In genomic region chr11:66003291-66003690, GRCh38 we compare ENCODE assay signal across 9 cellular contexts. TPM values are rescaled to one million over a fixed set of nuclear protein-coding genes. Genes with fewer than 3 reads are reported as not detected.
DNase-seq lines count a peak whose midpoint lies in the region; ATAC-seq, FAIRE-seq and TF ChIP-seq lines count a peak whose summit lies in the region.
"Had no signal": no experiment of that assay in that cellular context is flagged by ENCODE, and none has a peak within 500 bp of the region (broad histone marks: within the 10 kb centered on the region; RNA-seq: fewer than 3 reads in every experiment).

No MANE protein-coding gene starts in this region.

- peaks cover 22 to 28% of the 10 kb centered on the region in 2 donors for H3K36me3 ChIP-seq in kidney (ENCODE audit: control insufficient read depth in 1 of 2, insufficient read depth in 2 of 2, low read length in 2 of 2)

- H3K27ac ChIP-seq in kidney (ENCODE audit: low read depth in 2 of 2, low read length in 2 of 2) = peak overlapping the region in 1 of 2 donors; percentile 99
- peak overlapping the region; percentile 95 for H3K27ac ChIP-seq in temporal lobe (ENCODE audit: low read depth, low read length)

- H3K27ac Mint-ChIP-seq in activated CD4-positive, alpha-beta T cell treated with anti-CD3 and anti-CD28 coated beads, Interleukin-2, amount 10 ng/mL, durations not matched to agents 7 days and 5 days = peak overlapping the region; percentile 98
- H3K27ac Mint-ChIP-seq in activated naive CD8-positive, alpha-beta T cell treated with anti-CD3 and anti-CD28 coated beads for 36 hours = peak overlapping the region; percentile 89

- H3K36me3 Mint-ChIP-seq in activated CD4-positive, alpha-beta T cell treated with anti-CD3 and anti-CD28 coated beads, Interleukin-2, amount 10 ng/mL, durations not matched to agents 7 days and 5 days (ENCODE audit: low read depth) = peaks cover 38% of the 10 kb centered on the region
- peaks cover 54% of the 10 kb centered on the region for H3K36me3 Mint-ChIP-seq in activated naive CD8-positive, alpha-beta T cell treated with anti-CD3 and anti-CD28 coated beads for 36 hours

- H3K4me1 ChIP-seq in kidney (ENCODE audit: control insufficient read depth in 1 of 2, insufficient read depth in 1 of 2, low read depth in 1 of 2, low read length in 2 of 2) = peaks cover 0 to 10% of the 10 kb centered on the region in 2 donors

- no peak for ATAC-seq in GM18519 (IDR thresholded peaks at IDR 0.05; ENCODE audit: low FRiP score, unreplicated experiment)
- ATAC-seq in HG03469 (IDR thresholded peaks at IDR 0.05; ENCODE audit: unreplicated experiment) = no peak

- POLR2A ChIA-PET in activated CD4-positive, alpha-beta T cell treated with anti-CD3 and anti-CD28 coated beads, Interleukin-2, amount 10 ng/mL, durations not matched to agents 7 days and 5 days (lab: Charles Lee) = no interaction called here

- H3K4me3 Mint-ChIP-seq in activated CD4-positive, alpha-beta T cell treated with anti-CD3 and anti-CD28 coated beads, Interleukin-2, amount 10 ng/mL, durations not matched to agents 7 days and 5 days = peak overlapping the region; percentile 96
- peak overlapping the region; percentile 100 for H3K4me3 Mint-ChIP-seq in activated naive CD8-positive, alpha-beta T cell treated with anti-CD3 and anti-CD28 coated beads for 36 hours

- intact Hi-C loops in kidney (cut with DNase I) = no loop called here

- CTCF ChIA-PET in activated CD4-positive, alpha-beta T cell treated with anti-CD3 and anti-CD28 coated beads, Interleukin-2, amount 10 ng/mL, durations not matched to agents 7 days and 5 days (lab: Charles Lee) = interaction anchor here (1.1 to 1.5 kb wide), 6 partner anchors 11 to 223 kb away, joined by 3 to 13 read pairs (median 5); partner anchors contain the start of genes CCDC85B, FIBP and MUS81

- no peaks in the 10 kb centered on the region for H3K9me3 Mint-ChIP-seq in activated CD4-positive, alpha-beta T cell treated with anti-CD3 and anti-CD28 coated beads, Interleukin-2, amount 10 ng/mL, durations not matched to agents 7 days and 5 days
- H3K9me3 Mint-ChIP-seq in activated naive CD8-positive, alpha-beta T cell treated with anti-CD3 and anti-CD28 coated beads for 36 hours = no peaks in the 10 kb centered on the region

- FAIRE-seq in kidney (lab: Jason Lieb, UNC) = no peak

- no peaks in the 10 kb centered on the region for H3K9me3 ChIP-seq in kidney (ENCODE audit: control insufficient read depth in 1 of 2, low read length in 2 of 2)

- H3K4me1 Mint-ChIP-seq in activated CD4-positive, alpha-beta T cell treated with anti-CD3 and anti-CD28 coated beads, Interleukin-2, amount 10 ng/mL, durations not matched to agents 7 days and 5 days = peaks cover 36% of the 10 kb centered on the region
- peaks cover 39% of the 10 kb centered on the region for H3K4me1 Mint-ChIP-seq in activated naive CD8-positive, alpha-beta T cell treated with anti-CD3 and anti-CD28 coated beads for 36 hours

- H3K4me3 ChIP-seq in kidney (ENCODE audit: low read length in 2 of 2) = peak overlapping the region; percentile 97 to 100

- no peaks in the 10 kb centered on the region for H3K27me3 Mint-ChIP-seq in activated CD4-positive, alpha-beta T cell treated with anti-CD3 and anti-CD28 coated beads, Interleukin-2, amount 10 ng/mL, durations not matched to agents 7 days and 5 days
- no peaks in the 10 kb centered on the region for H3K27me3 Mint-ChIP-seq in activated naive CD8-positive, alpha-beta T cell treated with anti-CD3 and anti-CD28 coated beads for 36 hours

- TF ChIP-seq CTCF in kidney (IDR thresholded peaks at IDR 0.05; ENCODE audit: borderline replicate concordance, extremely low read depth, insufficient read depth) = no peak

- peak overlapping the region; percentile 61 to 64 for H3K9ac ChIP-seq in kidney (ENCODE audit: low read length in 2 of 2)

- no peak for DNase-seq in activated CD4-positive, alpha-beta T cell treated with anti-CD3 and anti-CD28 coated beads, Interleukin-2, amount 10 ng/mL, durations not matched to agents 7 days and 5 days
- DNase-seq in activated CD4-positive, alpha-beta T cell treated with anti-CD3 and anti-CD28 coated beads, Interleukin-2, amount 50 U/mL, for 1 hour = no peak
- DNase-seq in activated naive CD8-positive, alpha-beta T cell treated with anti-CD3 and anti-CD28 coated beads for 36 hours = no peak
- peak; percentile 56 for DNase-seq in kidney
- DNase-seq in NCI-H187 (lab: John Stamatoyannopoulos, UW) = no peak

RNA-seq across cellular contexts. Expression of gene BANF1, which starts 1.0 kb away (rescaled TPM):
- total RNA-seq in activated CD4-positive, alpha-beta T cell treated with anti-CD3 and anti-CD28 coated beads, Interleukin-2, amount 10 ng/mL, durations not matched to agents 7 days and 5 days = 100 to 1,000 TPM; 223 to 236 TPM
- total RNA-seq in activated naive CD8-positive, alpha-beta T cell treated with anti-CD3 and anti-CD28 coated beads for 36 hours = 100 to 1,000 TPM; 253 to 277 TPM
- total RNA-seq in kidney (181 TPM), temporal lobe (14.5 TPM)
- 186 TPM for polyA plus RNA-seq in kidney (ENCODE audit: insufficient read depth, low read depth, low replicate concordance)

RNA-seq across cellular contexts. Expression of gene EIF1AD, which starts 1.3 kb away (rescaled TPM):
- total RNA-seq in activated CD4-positive, alpha-beta T cell treated with anti-CD3 and anti-CD28 coated beads, Interleukin-2, amount 10 ng/mL, durations not matched to agents 7 days and 5 days = 10 to 100 TPM; 50.4 to 54.4 TPM
- total RNA-seq in activated naive CD8-positive, alpha-beta T cell treated with anti-CD3 and anti-CD28 coated beads for 36 hours = 10 to 100 TPM; 56.8 to 63.7 TPM
- total RNA-seq in kidney (37.5 TPM), temporal lobe (22.9 TPM)
- polyA plus RNA-seq in kidney (ENCODE audit: insufficient read depth, low read depth, low replicate concordance) = 17.7 TPM

RNA-seq across cellular contexts. Expression of gene CST6, which starts 8.5 kb away (rescaled TPM):
- total RNA-seq in activated CD4-positive, alpha-beta T cell treated with anti-CD3 and anti-CD28 coated beads, Interleukin-2, amount 10 ng/mL, durations not matched to agents 7 days and 5 days = not detected
- not detected for total RNA-seq in activated naive CD8-positive, alpha-beta T cell treated with anti-CD3 and anti-CD28 coated beads for 36 hours
- total RNA-seq in kidney (5.9 TPM), temporal lobe (not detected)
- polyA plus RNA-seq in kidney (ENCODE audit: insufficient read depth, low read depth, low replicate concordance) = 1.2 TPM
- total RNA-seq: HT1080 had no signal

RNA-seq across cellular contexts. Expression of gene CATSPER1, which starts 23.0 kb away (rescaled TPM):
- total RNA-seq in activated CD4-positive, alpha-beta T cell treated with anti-CD3 and anti-CD28 coated beads, Interleukin-2, amount 10 ng/mL, durations not matched to agents 7 days and 5 days = not detected
- not detected for total RNA-seq in activated naive CD8-positive, alpha-beta T cell treated with anti-CD3 and anti-CD28 coated beads for 36 hours
- 0.76 TPM for total RNA-seq in kidney
- not detected for polyA plus RNA-seq in kidney (ENCODE audit: insufficient read depth, low read depth, low replicate concordance)
- not detected for total RNA-seq in temporal lobe

RNA-seq across cellular contexts. Expression of gene SART1, which starts 41.8 kb away (rescaled TPM):
- 10 to 100 TPM; 79.6 to 81.7 TPM for total RNA-seq in activated CD4-positive, alpha-beta T cell treated with anti-CD3 and anti-CD28 coated beads, Interleukin-2, amount 10 ng/mL, durations not matched to agents 7 days and 5 days
- 10 to 100 TPM; 59.6 to 62.6 TPM for total RNA-seq in activated naive CD8-positive, alpha-beta T cell treated with anti-CD3 and anti-CD28 coated beads for 36 hours
- total RNA-seq in kidney (48.6 TPM), temporal lobe (24.1 TPM)
- 48.7 TPM for polyA plus RNA-seq in kidney (ENCODE audit: insufficient read depth, low read depth, low replicate concordance)

Comparison
In these comparisons a context has a peak if more than half of its experiments do, and no peak if none do; other contexts are left out.
1. RNA of gene BANF1, which starts 1.0 kb away (total RNA-seq): 253 to 277 TPM in activated naive CD8-positive, alpha-beta T cell treated with anti-CD3 and anti-CD28 coated beads for 36 hours, 223 to 236 TPM in activated CD4-positive, alpha-beta T cell treated with anti-CD3 and anti-CD28 coated beads, Interleukin-2, amount 10 ng/mL, durations not matched to agents 7 days and 5 days and 181 TPM in kidney (single experiment); 14.5 TPM in temporal lobe (single experiment); every median in the first group is over 10 times any median in the second.